8 cellular contexts compared by ENCODE assay signal in the genomic region with DNA sequence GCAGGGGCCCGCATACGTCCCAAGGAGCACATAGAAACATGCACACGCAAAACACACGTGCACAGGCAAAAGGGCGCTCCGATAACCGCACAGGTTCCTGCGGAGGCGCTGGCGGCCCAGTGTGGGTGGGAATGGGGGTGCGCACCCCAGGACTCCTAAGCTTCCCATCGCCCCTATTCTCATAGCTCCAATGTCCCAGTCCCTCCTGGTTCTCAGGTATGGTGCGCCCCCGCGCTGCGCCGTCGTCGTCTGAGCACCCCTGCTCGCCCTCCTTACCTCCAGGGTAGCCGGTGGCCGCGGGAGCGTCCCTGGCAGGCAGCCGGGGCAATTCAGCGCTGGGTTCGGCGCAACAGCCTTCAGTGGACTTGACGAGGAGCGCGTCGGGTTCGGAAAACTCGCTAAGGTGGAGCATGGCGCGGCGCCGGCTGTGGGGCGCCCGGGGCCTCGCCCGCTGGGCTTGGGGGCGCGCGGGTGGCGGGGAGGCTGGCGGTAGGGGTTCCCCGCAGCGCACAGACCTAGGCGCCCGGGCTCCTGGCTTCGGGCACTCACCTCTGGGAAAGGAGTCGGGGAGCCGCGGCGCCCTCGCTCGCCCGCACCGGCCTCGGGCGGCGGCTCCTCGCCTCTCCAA. TPM values are rescaled to one million over a fixed set of nuclear protein-coding genes. Genes with fewer than 3 reads are reported as not detected.
DNase-seq lines count a peak whose midpoint lies in the region; TF ChIP-seq lines count a peak whose summit lies in the region.

No MANE protein-coding gene starts in this region.

- WGBS in mesendoderm (ENCODE audit: extremely low coverage, insufficient coverage, low lambda C conversion rate), result no CpG with 5 or more reads among the region's 64 CpGs

- no peak overlapping the region for H4K5ac ChIP-seq in mesendoderm (ENCODE audit: low read length)

- H3K23ac ChIP-seq in mesendoderm (ENCODE audit: low read length), result no peak overlapping the region

- no peaks in the 10 kb centered on the region for H3K4me1 ChIP-seq in mesendoderm (ENCODE audit: control insufficient read depth, low read depth, low read length)

- no peaks in the 10 kb centered on the region for H3K79me1 ChIP-seq in mesendoderm (ENCODE audit: low read length)

- no peaks in the 10 kb centered on the region for H3K79me2 ChIP-seq in mesendoderm (ENCODE audit: control insufficient read depth, insufficient read depth, low read length)

- no peak overlapping the region for H2AK5ac ChIP-seq in mesendoderm (ENCODE audit: low read length)

- DNase-seq in GM13977 (ENCODE audit: low spot score) (peak; percentile 50), brain microvascular endothelial cell (no peak), mesendoderm (no peak), NCI-H1105 treated with DMSO at 0.1 percent for 48 hours (lab: John Stamatoyannopoulos, UW) (no peak), hepatic stellate cell (ENCODE audit: low spot score) (no peak), NCI-H2107 treated with DMSO at 0.1 percent for 48 hours (lab: John Stamatoyannopoulos, UW; ENCODE audit: unreplicated experiment) (no peak), DMS79 treated with DMSO at 0.1 percent for 48 hours (lab: John Stamatoyannopoulos, UW) (no peak)
- no peak for DNase-seq in Jurkat, Clone E6-1 (ENCODE audit: low read depth, low spot score)

- H3K4me2 ChIP-seq in mesendoderm (ENCODE audit: low read length), result peak overlapping the region; percentile 25

- no peak overlapping the region for H4K8ac ChIP-seq in mesendoderm (ENCODE audit: low read depth, low read length)

- H3K36me3 ChIP-seq in brain microvascular endothelial cell (replicated peaks) (no peaks in the 10 kb centered on the region), mesendoderm (ENCODE audit: control insufficient read depth, insufficient read depth, low read length) (no peaks in the 10 kb centered on the region)

- H3K4ac ChIP-seq in mesendoderm (ENCODE audit: low read depth, low read length), result no peak overlapping the region

- no peak for TF ChIP-seq CTCF in GM13977 (IDR thresholded peaks at IDR 0.05; ENCODE audit: extremely low read depth, insufficient read depth, missing control alignments)
- no peak for TF ChIP-seq CTCF in brain microvascular endothelial cell (IDR thresholded peaks at IDR 0.05; ENCODE audit: low read depth, low read length, missing control alignments)

- in situ Hi-C loops in GM13977 (cut with MboI; ENCODE audit: low pct_unique_long_range_greater_than_20kb, low sequenced_read_pairs, unreplicated experiment) (no loop called here), brain microvascular endothelial cell (cut with HindIII; ENCODE audit: low pct_ligation_motif_present, low sequenced_read_pairs) (no loop called here)

- peak overlapping the region; percentile 35 for H3K4me3 ChIP-seq in Jurkat, Clone E6-1 (ENCODE audit: low read length)
- H3K4me3 ChIP-seq in brain microvascular endothelial cell (ENCODE audit: low read depth, low read length) (peak overlapping the region; percentile 39), mesendoderm (ENCODE audit: low read length) (peak overlapping the region; percentile 19)

- H3K27ac ChIP-seq in brain microvascular endothelial cell (no peak overlapping the region), mesendoderm (ENCODE audit: low read depth, low read length) (no peak overlapping the region)

- H2BK5ac ChIP-seq in mesendoderm (ENCODE audit: low read length), result no peak overlapping the region

- H3K9ac ChIP-seq in mesendoderm (ENCODE audit: low read length), result no peak overlapping the region

- H3K27me3 ChIP-seq in brain microvascular endothelial cell (replicated peaks) (peaks cover 57% of the 10 kb centered on the region), mesendoderm (ENCODE audit: insufficient read depth, low read length, poor library complexity) (peaks cover 28% of the 10 kb centered on the region)

- no peak overlapping the region for H3K18ac ChIP-seq in mesendoderm (ENCODE audit: low read length)

- H2BK15ac ChIP-seq in mesendoderm (replicated peaks; ENCODE audit: low read depth), result no peak overlapping the region

- H2BK120ac ChIP-seq in mesendoderm (ENCODE audit: low read depth, low read length), result no peak overlapping the region

- H3K56ac ChIP-seq in mesendoderm (ENCODE audit: low read length), result no peak overlapping the region

RNA-seq across cellular contexts. Expression of a gene that starts 0.3 kb away (rescaled TPM):
- 0.49 TPM for polyA plus RNA-seq in Jurkat, Clone E6-1 (2012; ENCODE audit: insufficient read depth, insufficient read length)
- polyA plus RNA-seq in mesendoderm (2013, experiment 1 of 2), result 0.06 TPM
- polyA plus RNA-seq in mesendoderm (2013, experiment 2 of 2), result 0.04 TPM

RNA-seq across cellular contexts. Expression of a gene that starts 8.7 kb away (rescaled TPM):
- polyA plus RNA-seq in Jurkat, Clone E6-1 (2012; ENCODE audit: insufficient read depth, insufficient read length), result 30.8 TPM
- 2.1 TPM for polyA plus RNA-seq in mesendoderm (2013, experiment 1 of 2)
- polyA plus RNA-seq in mesendoderm (2013, experiment 2 of 2), result 2.2 TPM

RNA-seq across cellular contexts. Expression of a gene that starts 58.9 kb away (rescaled TPM):
- 897 TPM for polyA plus RNA-seq in Jurkat, Clone E6-1 (2012; ENCODE audit: insufficient read depth, insufficient read length)
- 657 TPM for polyA plus RNA-seq in mesendoderm (2013, experiment 1 of 2)
- 670 TPM for polyA plus RNA-seq in mesendoderm (2013, experiment 2 of 2)

RNA-seq across cellular contexts. Expression of a gene that starts 60.0 kb away (rescaled TPM):
- polyA plus RNA-seq in Jurkat, Clone E6-1 (2012; ENCODE audit: insufficient read depth, insufficient read length), result 41.8 TPM
- polyA plus RNA-seq in mesendoderm (2013, experiment 1 of 2), result 5.6 TPM
- polyA plus RNA-seq in mesendoderm (2013, experiment 2 of 2), result 5.6 TPM
